ENCODE assay signal across 9 cellular contexts in genomic region chr11:65927904-65928397, GRCh38. TPM values are rescaled to one million over a fixed set of nuclear protein-coding genes. Genes with fewer than 3 reads are reported as not detected.
DNase-seq lines count a peak whose midpoint lies in the region; ATAC-seq and TF ChIP-seq lines count a peak whose summit lies in the region.
"Had no signal": no experiment of that assay in that cellular context is flagged by ENCODE, and none has a peak within 500 bp of the region (broad histone marks: within the 10 kb centered on the region; RNA-seq: fewer than 3 reads in every experiment).

No MANE protein-coding gene starts in this region.

- no peak overlapping the region for H3K4me3 ChIP-seq in brain microvascular endothelial cell (ENCODE audit: low read depth, low read length)

- peaks cover 6% of the 10 kb centered on the region for H3K36me3 ChIP-seq in brain microvascular endothelial cell (replicated peaks)

- TF ChIP-seq CTCF in brain microvascular endothelial cell (IDR thresholded peaks at IDR 0.05; ENCODE audit: low read depth, low read length, missing control alignments): no peak

- ATAC-seq in GM18517 (IDR thresholded peaks at IDR 0.05; ENCODE audit: unreplicated experiment) (peak; percentile 67), HG03354 (IDR thresholded peaks at IDR 0.05; ENCODE audit: poor library complexity, severe bottlenecking, unreplicated experiment) (peak; percentile 75), esophagus mucosa (peak; percentile 24), GM18861 (IDR thresholded peaks at IDR 0.05; ENCODE audit: unreplicated experiment) (no peak)

- no peaks in the 10 kb centered on the region for H3K27me3 ChIP-seq in brain microvascular endothelial cell (replicated peaks)

- DNase-seq in activated CD4-positive, alpha-beta T cell treated with anti-CD3 and anti-CD28 coated beads for 24 hours (ENCODE audit: low read depth in 2 of 2): peak; percentile 48 to 58
- DNase-seq in stimulated activated CD4-positive, alpha-beta T cell treated with anti-CD3 and anti-CD28 coated beads, TNF-alpha, amount 100 ng/mL, for 4 hours (ENCODE audit: low read depth in 3 of 3): peak; percentile 34 to 64 (median 54)
- DNase-seq in brain microvascular endothelial cell (no peak), DMS 273 (lab: John Stamatoyannopoulos, UW; ENCODE audit: unreplicated experiment) (no peak)

- in situ Hi-C loops in brain microvascular endothelial cell (cut with HindIII; ENCODE audit: low pct_ligation_motif_present, low sequenced_read_pairs): no loop called here

- H3K27ac ChIP-seq in brain microvascular endothelial cell: no peak overlapping the region

RNA-seq across cellular contexts. Expression of gene DRAP1, which starts 8.7 kb away (rescaled TPM):
- 76.2 TPM for total RNA-seq in esophagus mucosa

RNA-seq across cellular contexts. Expression of gene C11orf68, which starts 9.1 kb away (rescaled TPM):
- 16.9 TPM for total RNA-seq in esophagus mucosa

RNA-seq across cellular contexts. Expression of gene TSGA10IP, which starts 17.3 kb away (rescaled TPM):
- not detected for total RNA-seq in esophagus mucosa
- total RNA-seq: LHCN-M2 had no signal

RNA-seq across cellular contexts. Expression of gene FOSL1, which starts 27.8 kb away (rescaled TPM):
- total RNA-seq in esophagus mucosa: 28.9 TPM

RNA-seq across cellular contexts. Expression of gene SART1, which starts 33.6 kb away (rescaled TPM):
- total RNA-seq in esophagus mucosa: 29.7 TPM

Comparison
In these comparisons a context has a peak if more than half of its experiments do, and no peak if none do; other contexts are left out.
1. DNase-seq: peak in activated CD4-positive, alpha-beta T cell treated with anti-CD3 and anti-CD28 coated beads for 24 hours (2 of 2) and stimulated activated CD4-positive, alpha-beta T cell treated with anti-CD3 and anti-CD28 coated beads, TNF-alpha, amount 100 ng/mL, for 4 hours (3 of 3); none in brain microvascular endothelial cell (single experiment) and DMS 273 (single experiment).